In the genomic region with DNA sequence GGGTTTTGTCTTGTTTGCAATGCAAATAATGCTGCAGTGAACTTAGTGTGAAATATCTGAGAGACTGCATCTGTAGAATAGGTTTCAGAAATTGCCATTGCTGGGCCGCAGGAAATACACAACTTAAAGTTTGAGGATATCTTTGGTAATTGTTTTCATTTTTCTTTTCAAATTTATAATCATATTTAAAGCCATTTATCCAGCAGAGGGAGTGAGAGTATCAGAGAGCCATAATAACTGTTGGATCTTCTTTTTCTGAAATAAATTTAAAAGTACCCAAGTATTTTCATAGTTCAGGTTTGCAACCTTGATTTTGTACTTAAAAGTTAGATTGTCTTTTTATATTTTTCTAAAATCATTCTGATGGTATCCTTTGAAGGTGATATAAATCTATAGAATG, we compare ENCODE assay signal across 1 cellular context.
TF ChIP-seq lines count a peak whose summit lies in the region.

No MANE protein-coding gene starts in this region.

TF ChIP-seq in GM23338, 12 proteins besides CTCF, POLR2A, EP300 and RAD21 (continued from another document):
- no peak for TF ChIP-seq EZH2phosphoT487 (IDR thresholded peaks at IDR 0.05; ENCODE audit: unreplicated experiment)
